1 cellular context compared by ENCODE assay signal in genomic region chr12:44847888-44848770, GRCh38.
TF ChIP-seq lines count a peak whose summit lies in the region.

No MANE protein-coding gene starts in this region.

TF ChIP-seq in GM12878, 131 proteins besides CTCF, POLR2A, EP300 and RAD21 (continued from another document):
- TF ChIP-seq EGR1 (IDR thresholded peaks at IDR 0.05; ENCODE audit: borderline replicate concordance in 1 of 2, low read depth in 2 of 2, low read length in 2 of 2) (no peak; a peak in 1 of 3 replicates), TBL1XR1 (IDR thresholded peaks at IDR 0.05; ENCODE audit: low read depth, low read length) (no peak), FOXM1 (IDR thresholded peaks at IDR 0.05; ENCODE audit: low read depth, low read length) (peak; percentile 58), CUX1 (IDR thresholded peaks at IDR 0.05; ENCODE audit: insufficient replicate concordance, low read depth, low read length) (no peak), IRF4 (IDR thresholded peaks at IDR 0.05; ENCODE audit: low read depth, low read length) (no peak), MLLT1 (IDR thresholded peaks at IDR 0.05) (0 out of 2 replicates have a peak, but pooled peaks have one; percentile 18), SREBF2 (IDR thresholded peaks at IDR 0.05; ENCODE audit: low read length) (no peak), RELA (IDR thresholded peaks at IDR 0.05; ENCODE audit: borderline replicate concordance, partially characterized antibody) (no peak), ESRRA (IDR thresholded peaks at IDR 0.05; ENCODE audit: low read length) (no peak), SMARCA5 (IDR thresholded peaks at IDR 0.05) (no peak), ZZZ3 (IDR thresholded peaks at IDR 0.05; ENCODE audit: control insufficient read depth, insufficient read length, low read depth) (no peak), USF1 (IDR thresholded peaks at IDR 0.05; ENCODE audit: borderline replicate concordance, extremely low read length, insufficient read depth, low read depth, low read length) (no peak), EZH2 (IDR thresholded peaks at IDR 0.05; ENCODE audit: borderline replicate concordance, control insufficient read depth, low read depth, low read length) (no peak), SUPT20H (IDR thresholded peaks at IDR 0.05; ENCODE audit: borderline replicate concordance, control insufficient read depth, low read depth, low read length) (no peak), E2F8 (IDR thresholded peaks at IDR 0.05; ENCODE audit: low read depth, partially characterized antibody) (no peak), NR2C1 (IDR thresholded peaks at IDR 0.05) (0 out of 2 replicates have a peak, but pooled peaks have one; percentile 38), CHD2 (IDR thresholded peaks at IDR 0.05; ENCODE audit: borderline replicate concordance, low read depth, low read length) (no peak), BRCA1 (IDR thresholded peaks at IDR 0.05; ENCODE audit: low read depth, low read length) (no peak), ATF3 (IDR thresholded peaks at IDR 0.05; ENCODE audit: borderline replicate concordance, extremely low read depth, low read depth, low read length) (no peak), FOXK2 (IDR thresholded peaks at IDR 0.05) (no peak), JUND (IDR thresholded peaks at IDR 0.05; ENCODE audit: low read depth, low read length) (no peak), TCF12 (IDR thresholded peaks at IDR 0.05; ENCODE audit: low read depth, low read length) (no peak), IRF5 (IDR thresholded peaks at IDR 0.05; ENCODE audit: borderline replicate concordance) (no peak), STAT3 (IDR thresholded peaks at IDR 0.05; ENCODE audit: low read depth, low read length) (no peak), SMAD1 (IDR thresholded peaks at IDR 0.05; ENCODE audit: low read depth, partially characterized antibody) (no peak), PBX3 (IDR thresholded peaks at IDR 0.05; ENCODE audit: insufficient replicate concordance, low read depth, low read length) (no peak), SRF (IDR thresholded peaks at IDR 0.05; ENCODE audit: low read depth in 2 of 2, low read length in 2 of 2) (no peak), SP1 (IDR thresholded peaks at IDR 0.05; ENCODE audit: low read depth, low read length) (no peak), TAF1 (IDR thresholded peaks at IDR 0.05; ENCODE audit: borderline replicate concordance, low read depth, low read length) (no peak), MXI1 (IDR thresholded peaks at IDR 0.05; ENCODE audit: low read depth, low read length) (no peak), ETV6 (conservative IDR thresholded peaks at IDR 0.05 in 1 of 2, IDR thresholded peaks at IDR 0.05 in 1 of 2; ENCODE audit: borderline replicate concordance in 1 of 2, low read depth in 1 of 2) (peak in 1 of 2 experiments; percentile 71; a peak in 2 of 4 replicates), PML (IDR thresholded peaks at IDR 0.05; ENCODE audit: low read length) (0 out of 2 replicates have a peak, but pooled peaks have one; percentile 47), MAX (IDR thresholded peaks at IDR 0.05; ENCODE audit: low read depth, low read length) (no peak), SIX5 (IDR thresholded peaks at IDR 0.05; ENCODE audit: low read depth, low read length, severe bottlenecking) (no peak), HDGF (IDR thresholded peaks at IDR 0.05) (no peak), RB1 (IDR thresholded peaks at IDR 0.05; ENCODE audit: borderline replicate concordance) (no peak), HDAC2 (IDR thresholded peaks at IDR 0.05) (no peak), ZNF207 (IDR thresholded peaks at IDR 0.05; ENCODE audit: borderline replicate concordance) (no peak), NR2F1 (conservative IDR thresholded peaks at IDR 0.05) (0 out of 2 replicates have a peak, but pooled peaks have one; percentile 12), MTA3 (IDR thresholded peaks at IDR 0.05; ENCODE audit: borderline replicate concordance, low read length) (0 out of 2 replicates have a peak, but pooled peaks have one; percentile 44), SUZ12 (IDR thresholded peaks at IDR 0.05; ENCODE audit: unreplicated experiment) (no peak), HDAC6 (IDR thresholded peaks at IDR 0.05; ENCODE audit: unreplicated experiment) (no peak), NRF1 (conservative IDR thresholded peaks at IDR 0.05; ENCODE audit: low read depth, low read length) (no peak)
